Comparison of ENCODE assay signal across 24 cellular contexts in genomic region chr10:69872326-69872725, GRCh38.
"Had no signal": no experiment of that assay in that cellular context is flagged by ENCODE, and none has a peak within 500 bp of the region (broad histone marks: within the 10 kb centered on the region; RNA-seq: fewer than 3 reads in every experiment).

No MANE protein-coding gene starts in this region.

- DNase-seq: IMR-90, Karpas-422, KG1, MG63, NCI-H1092, NCI-H1105 treated with DMSO at 0.1 percent for 48 hours, NCI-H1417 treated with DMSO at 0.1 percent for 48 hours, NCI-H146, NCI-H1694 treated with DMSO at 0.1 percent for 48 hours, NCI-H1930, NCI-H2081, NCI-H2107, NCI-H226, NCI-H446, NCI-H510A, NCI-H524 treated with DMSO at 0.1 percent for 48 hours, NCI-H69, NCI-H774, Right ventricle myocardium superior, RPMI8226, SIG-M5 had no signal

- H3K4me3 ChIP-seq: MG63, SJSA1, SK-N-MC had no signal

- H3K36me3 ChIP-seq: MG63 had no signal

- FAIRE-seq: RCC 7860 had no signal

- H3K27ac ChIP-seq: SJSA1, SK-N-MC had no signal

- H3K27me3 ChIP-seq: MG63, SJSA1 had no signal

- H3K9me3 ChIP-seq: MG63, SJSA1 had no signal
